ENCODE assay signal across 13 cellular contexts in the genomic region with DNA sequence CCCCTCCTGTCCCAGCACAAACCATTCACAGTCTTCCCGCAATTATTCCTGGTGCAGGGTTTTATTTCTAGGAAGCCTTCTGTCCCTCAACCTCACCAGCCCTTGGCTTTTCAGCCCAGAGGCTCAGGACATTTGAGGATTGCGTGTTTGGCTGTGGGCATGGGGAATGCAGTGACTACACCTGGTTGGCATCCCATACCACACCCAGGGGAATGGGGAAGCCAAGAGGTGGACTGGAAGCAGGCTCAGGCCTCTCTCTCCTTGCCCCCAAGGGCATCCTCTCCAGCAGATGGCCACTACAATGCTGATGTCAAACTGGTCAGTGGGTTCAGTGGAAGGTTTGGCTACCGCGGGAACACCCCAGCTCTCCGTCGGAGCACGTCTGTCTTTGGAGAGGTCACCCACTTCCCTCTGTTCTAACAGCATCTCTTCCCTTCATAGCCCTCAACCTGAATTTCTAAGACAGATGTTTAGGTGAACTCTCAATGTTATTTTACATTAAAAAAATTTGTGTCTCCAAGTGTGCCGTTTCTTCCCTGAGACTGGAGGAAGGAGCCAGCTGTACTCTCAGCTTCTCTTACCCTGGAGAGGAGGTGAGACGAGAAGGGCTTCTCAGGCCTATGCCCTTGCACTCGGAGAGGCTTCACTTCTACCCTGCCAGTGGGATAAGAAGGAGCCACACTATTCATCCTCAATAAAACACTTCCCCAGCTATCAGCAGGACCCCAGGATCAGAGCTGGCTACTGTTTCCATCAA. TPM values are rescaled to one million over a fixed set of nuclear protein-coding genes. Genes with fewer than 3 reads are reported as not detected.
DNase-seq lines count a peak whose midpoint lies in the region; ATAC-seq, FAIRE-seq and TF ChIP-seq lines count a peak whose summit lies in the region.
"Had no signal": no experiment of that assay in that cellular context is flagged by ENCODE, and none has a peak within 500 bp of the region (broad histone marks: within the 10 kb centered on the region; RNA-seq: fewer than 3 reads in every experiment).

No MANE protein-coding gene starts in this region.

- peaks cover 4 to 47% of the 10 kb centered on the region in 2 donors for H3K36me3 ChIP-seq in psoas muscle (ENCODE audit: insufficient read depth in 1 of 2, low read depth in 1 of 2)
- no peaks in the 10 kb centered on the region for H3K36me3 ChIP-seq in testis (ENCODE audit: low read depth, missing control alignments)

- H3K27ac ChIP-seq in psoas muscle, result no peak overlapping the region
- no peak overlapping the region for H3K27ac ChIP-seq in testis
- no peak overlapping the region for H3K27ac ChIP-seq in right cardiac atrium (ENCODE audit: low read length)
- H3K27ac ChIP-seq: heart left ventricle had no signal

- DNase-seq in GM03348 (ENCODE audit: low spot score), result peak; percentile 19
- DNase-seq in RCC 7860 (ENCODE audit: low spot score), result peak; percentile 23
- DNase-seq in psoas muscle, result no peak
- no peak for DNase-seq in testis
- DNase-seq in right cardiac atrium, result no peak
- DNase-seq in COLO829 (ENCODE audit: low spot score), result no peak
- no peak for DNase-seq in SIG-M5 treated with dmso at 0.1 percent for 504 hours (lab: John Stamatoyannopoulos, UW; ENCODE audit: unreplicated experiment)
- DNase-seq: activated CD4-positive, alpha-beta T cell treated with anti-CD3 and anti-CD28 coated beads for 36 hours; CD4-positive, alpha-beta memory T cell; heart left ventricle; NCI-H1930; small intestine had no signal

- H3K27me3 ChIP-seq in psoas muscle (ENCODE audit: insufficient read depth in 3 of 3, low read length in 2 of 3) (no peaks in the 10 kb centered on the region), testis (no peaks in the 10 kb centered on the region), right cardiac atrium (ENCODE audit: control insufficient read depth, insufficient read depth) (no peaks in the 10 kb centered on the region)
- H3K27me3 ChIP-seq: heart left ventricle had no signal

- 76 to 81% (median 81%) methylated on average over 10 of the region's 10 CpGs for WGBS in psoas muscle, 3 donors
- WGBS in testis, 2 donors, result 82 to 87% methylated on average over 10 of the region's 10 CpGs
- WGBS in right cardiac atrium, result 86% methylated on average over 10 of the region's 10 CpGs

- FAIRE-seq in RCC 7860 (lab: Jason Lieb, UNC), result no peak
- FAIRE-seq: small intestine had no signal

- H3K4me3 ChIP-seq in psoas muscle, result no peak overlapping the region
- H3K4me3 ChIP-seq in testis, result no peak overlapping the region
- no peak overlapping the region for H3K4me3 ChIP-seq in right cardiac atrium (ENCODE audit: low read length)
- H3K4me3 ChIP-seq: heart left ventricle had no signal

- intact Hi-C loops in psoas muscle (cut with DNase I), result no loop called here
- intact Hi-C loops in testis (cut with DNase I; ENCODE audit: low total_unique reads), result no loop called here
- intact Hi-C loops in right cardiac atrium (cut with DNase I), result no loop called here

- ATAC-seq in esophagus mucosa (peak; percentile 50), psoas muscle (peak in 3 of 4 donors; percentile 48 to 77 (median 65)), right cardiac atrium (no peak)
- ATAC-seq: activated CD4-positive, alpha-beta T cell treated with anti-CD3 and anti-CD28 coated beads for 36 hours had no signal

- TF ChIP-seq CTCF in psoas muscle (IDR thresholded peaks at IDR 0.05) (no peak), testis (IDR thresholded peaks at IDR 0.05) (no peak)

- H3K4me1 ChIP-seq in psoas muscle, result no peaks in the 10 kb centered on the region
- H3K4me1 ChIP-seq in testis, result no peaks in the 10 kb centered on the region
- no peaks in the 10 kb centered on the region for H3K4me1 ChIP-seq in right cardiac atrium (ENCODE audit: control insufficient read depth, insufficient read depth, low read length)
- H3K4me1 ChIP-seq: heart left ventricle had no signal

- no peak for TF ChIP-seq POLR2A in testis (IDR thresholded peaks at IDR 0.05)

- H3K9me3 ChIP-seq in psoas muscle, result no peaks in the 10 kb centered on the region
- H3K9me3 ChIP-seq in testis, result no peaks in the 10 kb centered on the region
- no peaks in the 10 kb centered on the region for H3K9me3 ChIP-seq in right cardiac atrium (ENCODE audit: control insufficient read depth, low read length)
- H3K9me3 ChIP-seq: heart left ventricle had no signal

RNA-seq across cellular contexts. Expression of a gene that starts 35.5 kb away (rescaled TPM):
- total RNA-seq in esophagus mucosa (9.6 TPM), psoas muscle (10 to 100 TPM; 14.3 to 26.0 (median 18.3) TPM), testis (10 to 100 TPM; 35.6 to 38.0 TPM), right cardiac atrium (1 to 10 TPM; 6.7 to 7.4 (median 7.0) TPM)
- polyA plus RNA-seq in psoas muscle (10 to 100 TPM; 11.1 to 21.4 (median 14.2) TPM), testis (ENCODE audit: insufficient read depth, low read depth, low replicate concordance) (19.2 TPM), right cardiac atrium (2.9 TPM)

Comparison
In these comparisons a context has a peak if more than half of its experiments do, and no peak if none do; other contexts are left out.
1. DNase-seq: peak in GM03348 (single experiment) and RCC 7860 (single experiment); none in psoas muscle (0 of 2), testis (single experiment), right cardiac atrium (0 of 3), COLO829 (single experiment) and SIG-M5 treated with dmso at 0.1 percent for 504 hours (single experiment).
2. ATAC-seq: peak in esophagus mucosa (single experiment) and psoas muscle (3 of 4); none in right cardiac atrium (0 of 2).